1 cellular context compared by ENCODE assay signal in genomic region chr11:67631427-67631826, GRCh38.
TF ChIP-seq lines count a peak whose summit lies in the region.

No MANE protein-coding gene starts in this region.

TF ChIP-seq in K562, 482 proteins besides CTCF, POLR2A, EP300 and RAD21:
- TF ChIP-seq GTF2A2 (tag; IDR thresholded peaks at IDR 0.05) (no peak), ZNF830 (CRISPR knock-in tag; IDR thresholded peaks at IDR 0.05) (no peak), ARID4B (CRISPR knock-in tag; IDR thresholded peaks at IDR 0.05) (no peak), FOXP4 (CRISPR knock-in tag; IDR thresholded peaks at IDR 0.05; ENCODE audit: borderline replicate concordance) (no peak), FOS (IDR thresholded peaks at IDR 0.05; ENCODE audit: extremely low read depth, insufficient read length) (no peak), ZBED1 (IDR thresholded peaks at IDR 0.05) (no peak), HDAC2 (IDR thresholded peaks at IDR 0.05) (no peak), EP400 (IDR thresholded peaks at IDR 0.05) (no peak), ZKSCAN8 (CRISPR knock-in tag; IDR thresholded peaks at IDR 0.05) (no peak), TAF1 (IDR thresholded peaks at IDR 0.05; ENCODE audit: control insufficient read depth, extremely low read depth, insufficient read depth, low read length, severe bottlenecking) (no peak), SMARCE1 (IDR thresholded peaks at IDR 0.05) (no peak), GATAD2B (IDR thresholded peaks at IDR 0.05; ENCODE audit: borderline replicate concordance) (no peak), ZNF764 (CRISPR knock-in tag; IDR thresholded peaks at IDR 0.05; ENCODE audit: low read depth) (no peak), ATF4 (CRISPR knock-in tag; IDR thresholded peaks at IDR 0.05) (no peak), FOSL1 (tag; conservative IDR thresholded peaks at IDR 0.05) (no peak), NR1H2 (CRISPR knock-in tag; IDR thresholded peaks at IDR 0.05) (no peak), ZC3H11A (IDR thresholded peaks at IDR 0.05; ENCODE audit: low read depth, low read length) (no peak), ZBTB40 (IDR thresholded peaks at IDR 0.05) (no peak), ZBTB40 (CRISPR knock-in tag; IDR thresholded peaks at IDR 0.05) (no peak), NCOA2 (IDR thresholded peaks at IDR 0.05; ENCODE audit: partially characterized antibody in 2 of 2) (no peak), SOX6 (IDR thresholded peaks at IDR 0.05) (no peak)
